ENCODE assay signal across 10 cellular contexts in genomic region chr21:34205811-34206635, GRCh38.
DNase-seq lines count a peak whose midpoint lies in the region; ATAC-seq and TF ChIP-seq lines count a peak whose summit lies in the region.
"Had no signal": no experiment of that assay in that cellular context is flagged by ENCODE, and none has a peak within 500 bp of the region (broad histone marks: within the 10 kb centered on the region; RNA-seq: fewer than 3 reads in every experiment).

No MANE protein-coding gene starts in this region.

- peaks cover 46% of the 10 kb centered on the region for H3K4me1 ChIP-seq in hepatocyte (ENCODE audit: insufficient read depth)

- H3K9me2 ChIP-seq in hepatocyte (replicated peaks; ENCODE audit: insufficient read depth), result no peaks in the 10 kb centered on the region

- peak overlapping the region; percentile 22 for H3K27ac ChIP-seq in hepatocyte

- DNase-seq in GM12864 (ENCODE audit: low read depth), result peak; percentile 1
- peak; percentile 71 to 88 for DNase-seq in NOMO-1 (lab: John Stamatoyannopoulos, UW; ENCODE audit: unreplicated experiment in 2 of 2)
- no peak for DNase-seq in hepatocyte (ENCODE audit: low spot score)
- DNase-seq in midbrain (lab: John Stamatoyannopoulos, UW), result no peak
- no peak for DNase-seq in NCI-H187 (lab: John Stamatoyannopoulos, UW)
- DNase-seq in activated naive CD4-positive, alpha-beta T cell treated with Interleukin-2 at 50 U/mL for 16 hours, result no peak
- DNase-seq: activated CD8-positive, alpha-beta memory T cell treated with anti-CD3 and anti-CD28 coated beads, Interleukin-2, amount 50 U/mL, for 48 hours; heart right ventricle had no signal

- TF ChIP-seq CTCF in GM12864 (IDR thresholded peaks at IDR 0.05; ENCODE audit: low read depth, low read length, missing control alignments) (no peak), hepatocyte (IDR thresholded peaks at IDR 0.05; ENCODE audit: poor library complexity) (no peak)

- H3K9me3 ChIP-seq in hepatocyte (ENCODE audit: low read depth), result no peaks in the 10 kb centered on the region

- no peaks in the 10 kb centered on the region for H3K27me3 ChIP-seq in hepatocyte
- H3K27me3 ChIP-seq: heart right ventricle had no signal

- WGBS in hepatocyte (ENCODE audit: low lambda C conversion rate, missing lambda C conversion rate), result 63% methylated on average over 2 of the region's 2 CpGs

- no peaks in the 10 kb centered on the region for H4K20me1 ChIP-seq in hepatocyte (ENCODE audit: insufficient read depth, poor library complexity, severe bottlenecking)

- no peak for TF ChIP-seq POLR2A in GM18505 (IDR thresholded peaks at IDR 0.05; ENCODE audit: borderline replicate concordance, extremely low read depth, insufficient read depth, insufficient read length)

- H3K79me2 ChIP-seq in hepatocyte, result no peaks in the 10 kb centered on the region

- H3K4me2 ChIP-seq in hepatocyte, result peak overlapping the region; percentile 18

- no peak overlapping the region for H2AFZ ChIP-seq in hepatocyte

- ATAC-seq in HG02870 (IDR thresholded peaks at IDR 0.05; ENCODE audit: unreplicated experiment) (peak; percentile 65), GM18505 (IDR thresholded peaks at IDR 0.05; ENCODE audit: unreplicated experiment) (no peak)
- ATAC-seq: heart right ventricle had no signal

- H3K36me3 ChIP-seq in hepatocyte (replicated peaks; ENCODE audit: insufficient read depth, low read depth), result no peaks in the 10 kb centered on the region
- H3K36me3 ChIP-seq: heart right ventricle had no signal

- H3K4me3 ChIP-seq in GM12864 (ENCODE audit: low read depth, low read length), result no peak overlapping the region
- H3K4me3 ChIP-seq in hepatocyte, result no peak overlapping the region
- H3K4me3 ChIP-seq: heart right ventricle had no signal

Comparison
In these comparisons a context has a peak if more than half of its experiments do, and no peak if none do; other contexts are left out.
1. DNase-seq: peak in GM12864 (single experiment) and NOMO-1 (2 of 2); none in hepatocyte (single experiment), midbrain (single experiment), NCI-H187 (0 of 2) and activated naive CD4-positive, alpha-beta T cell treated with Interleukin-2 at 50 U/mL for 16 hours (single experiment).